ENCODE assay signal across 1 cellular context in genomic region chr2:60469918-60470317, GRCh38.
TF ChIP-seq lines count a peak whose summit lies in the region.

No MANE protein-coding gene starts in this region.

TF ChIP-seq in WTC11, 78 proteins besides CTCF, POLR2A, EP300 and RAD21 (continued from another document):
- TF ChIP-seq, protein P1, sequence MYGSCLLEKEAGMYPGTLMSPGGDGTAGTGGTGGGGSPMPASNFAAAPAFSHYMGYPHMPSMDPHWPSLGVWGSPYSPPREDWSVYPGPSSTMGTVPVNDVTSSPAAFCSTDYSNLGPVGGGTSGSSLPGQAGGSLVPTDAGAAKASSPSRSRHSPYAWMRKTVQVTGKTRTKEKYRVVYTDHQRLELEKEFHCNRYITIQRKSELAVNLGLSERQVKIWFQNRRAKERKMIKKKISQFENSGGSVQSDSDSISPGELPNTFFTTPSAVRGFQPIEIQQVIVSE (CRISPR knock-in tag; IDR thresholded peaks at IDR 0.05; ENCODE audit: borderline replicate concordance), result no peak
- TF ChIP-seq NR3C1 (CRISPR knock-in tag; conservative IDR thresholded peaks at IDR 0.05; ENCODE audit: low read depth), result no peak
- no peak for TF ChIP-seq USF1 (CRISPR knock-in tag; IDR thresholded peaks at IDR 0.05)
- TF ChIP-seq, protein P2, sequence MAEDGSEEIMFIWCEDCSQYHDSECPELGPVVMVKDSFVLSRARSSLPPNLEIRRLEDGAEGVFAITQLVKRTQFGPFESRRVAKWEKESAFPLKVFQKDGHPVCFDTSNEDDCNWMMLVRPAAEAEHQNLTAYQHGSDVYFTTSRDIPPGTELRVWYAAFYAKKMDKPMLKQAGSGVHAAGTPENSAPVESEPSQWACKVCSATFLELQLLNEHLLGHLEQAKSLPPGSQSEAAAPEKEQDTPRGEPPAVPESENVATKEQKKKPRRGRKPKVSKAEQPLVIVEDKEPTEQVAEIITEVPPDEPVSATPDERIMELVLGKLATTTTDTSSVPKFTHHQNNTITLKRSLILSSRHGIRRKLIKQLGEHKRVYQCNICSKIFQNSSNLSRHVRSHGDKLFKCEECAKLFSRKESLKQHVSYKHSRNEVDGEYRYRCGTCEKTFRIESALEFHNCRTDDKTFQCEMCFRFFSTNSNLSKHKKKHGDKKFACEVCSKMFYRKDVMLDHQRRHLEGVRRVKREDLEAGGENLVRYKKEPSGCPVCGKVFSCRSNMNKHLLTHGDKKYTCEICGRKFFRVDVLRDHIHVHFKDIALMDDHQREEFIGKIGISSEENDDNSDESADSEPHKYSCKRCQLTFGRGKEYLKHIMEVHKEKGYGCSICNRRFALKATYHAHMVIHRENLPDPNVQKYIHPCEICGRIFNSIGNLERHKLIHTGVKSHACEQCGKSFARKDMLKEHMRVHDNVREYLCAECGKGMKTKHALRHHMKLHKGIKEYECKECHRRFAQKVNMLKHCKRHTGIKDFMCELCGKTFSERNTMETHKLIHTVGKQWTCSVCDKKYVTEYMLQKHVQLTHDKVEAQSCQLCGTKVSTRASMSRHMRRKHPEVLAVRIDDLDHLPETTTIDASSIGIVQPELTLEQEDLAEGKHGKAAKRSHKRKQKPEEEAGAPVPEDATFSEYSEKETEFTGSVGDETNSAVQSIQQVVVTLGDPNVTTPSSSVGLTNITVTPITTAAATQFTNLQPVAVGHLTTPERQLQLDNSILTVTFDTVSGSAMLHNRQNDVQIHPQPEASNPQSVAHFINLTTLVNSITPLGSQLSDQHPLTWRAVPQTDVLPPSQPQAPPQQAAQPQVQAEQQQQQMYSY (CRISPR knock-in tag; IDR thresholded peaks at IDR 0.05), result no peak
- TF ChIP-seq, protein P3, sequence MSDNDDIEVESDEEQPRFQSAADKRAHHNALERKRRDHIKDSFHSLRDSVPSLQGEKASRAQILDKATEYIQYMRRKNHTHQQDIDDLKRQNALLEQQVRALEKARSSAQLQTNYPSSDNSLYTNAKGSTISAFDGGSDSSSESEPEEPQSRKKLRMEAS (CRISPR knock-in tag; IDR thresholded peaks at IDR 0.05), result no peak
- TF ChIP-seq ELF4 (CRISPR knock-in tag; IDR thresholded peaks at IDR 0.05; ENCODE audit: low read depth), result no peak
- TF ChIP-seq ZNF416 (CRISPR knock-in tag; IDR thresholded peaks at IDR 0.05), result no peak
- no peak for TF ChIP-seq ATF2 (CRISPR knock-in tag; IDR thresholded peaks at IDR 0.05; ENCODE audit: borderline replicate concordance, low read depth)
- TF ChIP-seq E2F5 (CRISPR knock-in tag; IDR thresholded peaks at IDR 0.05), result no peak
- TF ChIP-seq, protein P4, sequence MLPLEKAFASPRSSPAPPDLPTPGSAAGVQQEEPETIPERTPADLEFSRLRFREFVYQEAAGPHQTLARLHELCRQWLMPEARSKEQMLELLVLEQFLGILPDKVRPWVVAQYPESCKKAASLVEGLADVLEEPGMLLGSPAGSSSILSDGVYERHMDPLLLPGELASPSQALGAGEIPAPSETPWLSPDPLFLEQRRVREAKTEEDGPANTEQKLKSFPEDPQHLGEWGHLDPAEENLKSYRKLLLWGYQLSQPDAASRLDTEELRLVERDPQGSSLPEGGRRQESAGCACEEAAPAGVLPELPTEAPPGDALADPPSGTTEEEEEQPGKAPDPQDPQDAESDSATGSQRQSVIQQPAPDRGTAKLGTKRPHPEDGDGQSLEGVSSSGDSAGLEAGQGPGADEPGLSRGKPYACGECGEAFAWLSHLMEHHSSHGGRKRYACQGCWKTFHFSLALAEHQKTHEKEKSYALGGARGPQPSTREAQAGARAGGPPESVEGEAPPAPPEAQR (CRISPR knock-in tag; IDR thresholded peaks at IDR 0.05), result no peak
- TF ChIP-seq, protein P5, sequence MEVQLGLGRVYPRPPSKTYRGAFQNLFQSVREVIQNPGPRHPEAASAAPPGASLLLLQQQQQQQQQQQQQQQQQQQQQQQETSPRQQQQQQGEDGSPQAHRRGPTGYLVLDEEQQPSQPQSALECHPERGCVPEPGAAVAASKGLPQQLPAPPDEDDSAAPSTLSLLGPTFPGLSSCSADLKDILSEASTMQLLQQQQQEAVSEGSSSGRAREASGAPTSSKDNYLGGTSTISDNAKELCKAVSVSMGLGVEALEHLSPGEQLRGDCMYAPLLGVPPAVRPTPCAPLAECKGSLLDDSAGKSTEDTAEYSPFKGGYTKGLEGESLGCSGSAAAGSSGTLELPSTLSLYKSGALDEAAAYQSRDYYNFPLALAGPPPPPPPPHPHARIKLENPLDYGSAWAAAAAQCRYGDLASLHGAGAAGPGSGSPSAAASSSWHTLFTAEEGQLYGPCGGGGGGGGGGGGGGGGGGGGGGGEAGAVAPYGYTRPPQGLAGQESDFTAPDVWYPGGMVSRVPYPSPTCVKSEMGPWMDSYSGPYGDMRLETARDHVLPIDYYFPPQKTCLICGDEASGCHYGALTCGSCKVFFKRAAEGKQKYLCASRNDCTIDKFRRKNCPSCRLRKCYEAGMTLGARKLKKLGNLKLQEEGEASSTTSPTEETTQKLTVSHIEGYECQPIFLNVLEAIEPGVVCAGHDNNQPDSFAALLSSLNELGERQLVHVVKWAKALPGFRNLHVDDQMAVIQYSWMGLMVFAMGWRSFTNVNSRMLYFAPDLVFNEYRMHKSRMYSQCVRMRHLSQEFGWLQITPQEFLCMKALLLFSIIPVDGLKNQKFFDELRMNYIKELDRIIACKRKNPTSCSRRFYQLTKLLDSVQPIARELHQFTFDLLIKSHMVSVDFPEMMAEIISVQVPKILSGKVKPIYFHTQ (CRISPR knock-in tag; IDR thresholded peaks at IDR 0.05), result no peak
- TF ChIP-seq ARID4B (CRISPR knock-in tag; IDR thresholded peaks at IDR 0.05; ENCODE audit: borderline replicate concordance), result no peak
